Comparison of ENCODE assay signal across 9 cellular contexts in genomic region chr11:17063171-17064002, GRCh38. TPM values are rescaled to one million over a fixed set of nuclear protein-coding genes. Genes with fewer than 3 reads are reported as not detected.
DNase-seq lines count a peak whose midpoint lies in the region; ATAC-seq, FAIRE-seq and TF ChIP-seq lines count a peak whose summit lies in the region.
"Had no signal": no experiment of that assay in that cellular context is flagged by ENCODE, and none has a peak within 500 bp of the region (broad histone marks: within the 10 kb centered on the region; RNA-seq: fewer than 3 reads in every experiment).

No MANE protein-coding gene starts in this region.

- H3K4me1 ChIP-seq in parathyroid adenoma, result no peaks in the 10 kb centered on the region

- peak; percentile 68 for TF ChIP-seq CTCF in parathyroid adenoma (IDR thresholded peaks at IDR 0.05)

- H3K27me3 ChIP-seq in parathyroid adenoma (ENCODE audit: control insufficient read depth, insufficient read depth, low read length), result no peaks in the 10 kb centered on the region

- no peak overlapping the region for H3K27ac Mint-ChIP-seq in activated T-cell treated with anti-CD3 and anti-CD28 coated beads, Interleukin-2, amount 50 U/mL, for 24 hours

- no peak overlapping the region for H2AFZ ChIP-seq in parathyroid adenoma

- DNase-seq in A172 (ENCODE audit: low spot score) (peak; percentile 45), GM03348 (ENCODE audit: low spot score) (peak; percentile 78), NCI-H226 (peak; percentile 49), frontal cortex (ENCODE audit: low spot score in 2 of 2) (peak; percentile 32 to 35)
- peak; percentile 76 for DNase-seq in activated T-cell treated with anti-CD3 and anti-CD28 coated beads, Interleukin-2, amount 50 U/mL, for 24 hours

- no peaks in the 10 kb centered on the region for H3K4me1 Mint-ChIP-seq in activated T-cell treated with anti-CD3 and anti-CD28 coated beads, Interleukin-2, amount 50 U/mL, for 24 hours (ENCODE audit: low read depth)

- no peaks in the 10 kb centered on the region for H3K27me3 Mint-ChIP-seq in activated T-cell treated with anti-CD3 and anti-CD28 coated beads, Interleukin-2, amount 50 U/mL, for 24 hours

- H3K4me3 ChIP-seq in parathyroid adenoma (ENCODE audit: low read depth, low read length), result no peak overlapping the region

- no peak overlapping the region for H3K4me3 Mint-ChIP-seq in activated T-cell treated with anti-CD3 and anti-CD28 coated beads, Interleukin-2, amount 50 U/mL, for 24 hours

- no peaks in the 10 kb centered on the region for H3K79me2 ChIP-seq in parathyroid adenoma

- H3K36me3 Mint-ChIP-seq in activated T-cell treated with anti-CD3 and anti-CD28 coated beads, Interleukin-2, amount 50 U/mL, for 24 hours (ENCODE audit: low read depth), result no peaks in the 10 kb centered on the region

- H3K9ac ChIP-seq in parathyroid adenoma, result no peak overlapping the region

- no peak overlapping the region for H3K4me2 ChIP-seq in parathyroid adenoma (ENCODE audit: low read length)

- no peaks in the 10 kb centered on the region for H3K9me3 Mint-ChIP-seq in activated T-cell treated with anti-CD3 and anti-CD28 coated beads, Interleukin-2, amount 50 U/mL, for 24 hours

- no peaks in the 10 kb centered on the region for H3K9me3 ChIP-seq in parathyroid adenoma (ENCODE audit: control insufficient read depth, low read length)

- ATAC-seq in HG02798 (IDR thresholded peaks at IDR 0.05; ENCODE audit: poor library complexity, unreplicated experiment) (peak; percentile 75), GM21367 (IDR thresholded peaks at IDR 0.05; ENCODE audit: unreplicated experiment) (no peak)

- H3K27ac ChIP-seq in parathyroid adenoma, result no peak overlapping the region

- FAIRE-seq in frontal cortex (lab: Jason Lieb, UNC), result no peak
- FAIRE-seq: islet of Langerhans had no signal

- H3K36me3 ChIP-seq in parathyroid adenoma (ENCODE audit: control insufficient read depth, insufficient read depth, low read length), result no peaks in the 10 kb centered on the region

RNA-seq across cellular contexts. Expression of gene RPS13, which starts 14.1 kb away (rescaled TPM):
- 881 and 1,078 TPM in 2 replicates for total RNA-seq in A172 (2014; rRNA removed; shearing (Covaris generic))
- 1,648 TPM for total RNA-seq in frontal cortex

RNA-seq across cellular contexts. Expression of gene PLEKHA7, which starts 49.2 kb away (rescaled TPM):
- 1.3 and 3.8 TPM in 2 replicates for total RNA-seq in A172 (2014; rRNA removed; shearing (Covaris generic))
- total RNA-seq in frontal cortex, result 6.9 TPM
